23 cellular contexts compared by ENCODE assay signal in the genomic region with DNA sequence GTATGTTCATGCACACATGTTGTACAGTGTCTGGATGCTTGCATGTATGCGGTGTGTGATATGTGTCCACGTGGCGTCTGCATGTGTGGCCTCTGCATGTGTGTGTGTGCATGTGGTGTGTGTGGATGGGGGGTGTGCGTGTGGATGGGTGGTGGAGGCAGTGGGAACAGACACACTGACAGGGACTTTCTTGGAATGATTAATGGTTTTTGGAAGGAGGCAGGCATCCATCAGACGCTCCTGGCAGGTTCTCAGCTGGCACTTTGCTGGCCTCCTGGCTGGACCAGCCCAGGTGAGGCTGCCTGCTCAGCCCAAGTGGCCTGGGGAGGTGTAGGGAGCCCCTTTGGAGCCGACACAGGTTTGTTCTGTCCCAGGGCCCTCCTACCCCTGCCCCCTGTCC.
"Had no signal": no experiment of that assay in that cellular context is flagged by ENCODE, and none has a peak within 500 bp of the region (broad histone marks: within the 10 kb centered on the region; RNA-seq: fewer than 3 reads in every experiment).

No MANE protein-coding gene starts in this region.

- H3K36me3 ChIP-seq: gastroesophageal sphincter, heart right ventricle, left ventricle myocardium inferior had no signal

- H3K27ac Mint-ChIP-seq: activated CD4-positive, alpha-beta memory T cell treated with anti-CD3 and anti-CD28 coated beads, Interleukin-2, amount 10 ng/mL, durations not matched to agents 7 days and 5 days; activated naive CD4-positive, alpha-beta T cell treated with anti-CD3 and anti-CD28 coated beads, Interleukin-2, amount 10 ng/mL, durations not matched to agents 7 days and 5 days; activated naive CD8-positive, alpha-beta T cell treated with anti-CD3 and anti-CD28 coated beads, Interleukin-2, amount 50 U/mL, for 24 hours; immature natural killer cell; naive thymus-derived CD4-positive, alpha-beta T cell; T-cell had no signal

- FAIRE-seq: endometrium had no signal

- H3K4me1 Mint-ChIP-seq: activated CD4-positive, alpha-beta memory T cell treated with anti-CD3 and anti-CD28 coated beads, Interleukin-2, amount 10 ng/mL, durations not matched to agents 7 days and 5 days; activated naive CD8-positive, alpha-beta T cell treated with anti-CD3 and anti-CD28 coated beads, Interleukin-2, amount 50 U/mL, for 24 hours had no signal

- H3K9me3 Mint-ChIP-seq: activated CD4-positive, alpha-beta memory T cell treated with anti-CD3 and anti-CD28 coated beads, Interleukin-2, amount 10 ng/mL, durations not matched to agents 7 days and 5 days; activated naive CD4-positive, alpha-beta T cell treated with anti-CD3 and anti-CD28 coated beads, Interleukin-2, amount 10 ng/mL, durations not matched to agents 7 days and 5 days; activated naive CD8-positive, alpha-beta T cell treated with anti-CD3 and anti-CD28 coated beads, Interleukin-2, amount 50 U/mL, for 24 hours; activated T-cell treated with anti-CD3 and anti-CD28 coated beads, Interleukin-2, amount 50 U/mL, for 4 hours; immature natural killer cell; T-cell had no signal

- H3K4me3 Mint-ChIP-seq: activated CD4-positive, alpha-beta memory T cell treated with anti-CD3 and anti-CD28 coated beads, Interleukin-2, amount 10 ng/mL, durations not matched to agents 7 days and 5 days; activated naive CD4-positive, alpha-beta T cell treated with anti-CD3 and anti-CD28 coated beads, Interleukin-2, amount 10 ng/mL, durations not matched to agents 7 days and 5 days; activated naive CD8-positive, alpha-beta T cell treated with anti-CD3 and anti-CD28 coated beads, Interleukin-2, amount 50 U/mL, for 24 hours; activated T-cell treated with anti-CD3 and anti-CD28 coated beads, Interleukin-2, amount 50 U/mL, for 4 hours; T-cell had no signal

- H3K27me3 ChIP-seq: gastroesophageal sphincter had no signal

- ATAC-seq: activated T-cell treated with anti-CD3 and anti-CD28 coated beads, Interleukin-2, amount 50 U/mL, for 4 hours; naive thymus-derived CD4-positive, alpha-beta T cell; T-cell had no signal

- H3K4me3 ChIP-seq: gastroesophageal sphincter, heart right ventricle, left ventricle myocardium inferior had no signal

- H3K36me3 Mint-ChIP-seq: activated naive CD4-positive, alpha-beta T cell treated with anti-CD3 and anti-CD28 coated beads, Interleukin-2, amount 10 ng/mL, durations not matched to agents 7 days and 5 days; immature natural killer cell; naive thymus-derived CD4-positive, alpha-beta T cell; T-cell had no signal

- DNase-seq: activated CD4-positive, alpha-beta memory T cell treated with anti-CD3 and anti-CD28 coated beads, Interleukin-2, amount 10 ng/mL, durations not matched to agents 7 days and 5 days; activated CD4-positive, alpha-beta T cell treated with anti-CD3 and anti-CD28 coated beads for 48 hours; activated CD4-positive, CD25-positive, alpha-beta regulatory T cell; activated effector memory CD4-positive, alpha-beta T cell treated with Interleukin-2 at 50 U/mL for 16 hours; activated naive CD4-positive, alpha-beta T cell treated with anti-CD3 and anti-CD28 coated beads, Interleukin-2, amount 10 ng/mL, durations not matched to agents 7 days and 5 days; activated naive CD8-positive, alpha-beta T cell treated with anti-CD3 and anti-CD28 coated beads, Interleukin-2, amount 50 U/mL, for 24 hours; activated T-cell treated with anti-CD3 and anti-CD28 coated beads, Interleukin-2, amount 50 U/mL, for 4 hours; anterior cingulate cortex; cerebellar nuclear complex; cortex of kidney; heart right ventricle; immature natural killer cell; kidney glomerular epithelial cell; left ventricle myocardium inferior; naive thymus-derived CD4-positive, alpha-beta T cell; stimulated activated CD4-positive, alpha-beta T cell treated with anti-CD3 and anti-CD28 coated beads, Interleukin-12 subunit alpha, Interleukin-12 subunit beta, amount 100 ng/mL, for 4 hours; stimulated activated CD4-positive, alpha-beta T cell treated with anti-CD3 and anti-CD28 coated beads, Interleukin-1b, Interleukin-23, amount 100 ng/mL, for 48 hours; stimulated activated CD8-positive, alpha-beta memory T cell treated with anti-CD3 and anti-CD28 coated beads, Interleukin-4, amount 100 ng/mL, for 48 hours; stimulated activated naive CD4-positive, alpha-beta T cell; T-cell; T-helper 9 cell had no signal

- H3K9me3 ChIP-seq: gastroesophageal sphincter, heart right ventricle, left ventricle myocardium inferior had no signal
